Comparison of ENCODE assay signal across 19 cellular contexts in the genomic region with DNA sequence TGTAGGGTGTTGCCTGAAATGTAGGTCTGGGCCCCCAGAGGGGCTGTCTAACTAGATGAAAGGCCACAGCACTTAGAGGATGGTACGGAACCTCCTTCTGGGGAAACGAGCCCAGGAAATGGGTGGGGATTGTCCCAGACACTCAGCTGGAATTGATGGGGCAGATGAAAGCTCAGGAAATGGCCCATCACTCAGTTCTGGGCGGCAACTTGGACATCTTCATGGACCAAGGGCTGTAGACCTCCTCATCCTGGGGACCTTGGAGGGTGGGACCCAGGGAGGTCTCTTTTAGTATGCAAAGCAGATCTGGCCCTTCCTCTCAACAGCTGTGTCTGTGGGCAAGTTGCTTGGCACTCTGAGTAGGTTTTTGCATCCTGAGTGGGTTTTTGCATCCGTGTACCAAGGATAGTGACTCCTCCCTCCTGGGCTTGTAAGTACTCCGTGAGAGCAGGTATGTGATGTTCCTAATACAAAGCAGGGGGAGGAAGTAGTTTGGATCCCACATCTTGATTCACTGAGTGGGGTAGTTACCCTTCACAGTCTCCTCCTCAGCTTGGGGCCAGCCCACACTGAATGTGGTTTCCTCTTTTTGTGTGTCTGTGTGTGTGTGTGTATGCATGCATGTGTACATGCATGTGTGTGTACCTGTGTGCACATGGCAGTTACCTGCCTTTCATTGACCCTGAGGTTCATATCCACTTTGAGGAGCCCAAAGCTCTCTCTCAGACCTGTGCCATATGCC.
DNase-seq lines count a peak whose midpoint lies in the region; ATAC-seq and TF ChIP-seq lines count a peak whose summit lies in the region.
"Had no signal": no experiment of that assay in that cellular context is flagged by ENCODE, and none has a peak within 500 bp of the region (broad histone marks: within the 10 kb centered on the region; RNA-seq: fewer than 3 reads in every experiment).

No MANE protein-coding gene starts in this region.

- H3F3A ChIP-seq in Loucy (ENCODE audit: low read depth): no peaks in the 10 kb centered on the region

- H3K27me3 ChIP-seq in Loucy (ENCODE audit: insufficient read depth, low read length, poor library complexity, severe bottlenecking): no peaks in the 10 kb centered on the region
- no peaks in the 10 kb centered on the region for H3K27me3 ChIP-seq in neutrophil
- H3K27me3 ChIP-seq in H9 (ENCODE audit: insufficient read depth, low read length): no peaks in the 10 kb centered on the region

- peaks cover 30% of the 10 kb centered on the region for H3K4me1 ChIP-seq in Loucy (ENCODE audit: insufficient read depth, low read length, poor library complexity, severe bottlenecking)
- H3K4me1 ChIP-seq in neutrophil (ENCODE audit: control insufficient read depth in 1 of 2, insufficient read depth in 1 of 2, low read depth in 1 of 2, low read length in 1 of 2): peaks cover 26 to 28% of the 10 kb centered on the region in 2 experiments
- peaks cover 3% of the 10 kb centered on the region; the same call in 1 of the 2 replicates for H3K4me1 ChIP-seq in H9 (ENCODE audit: insufficient read depth, low read length)

- no peak overlapping the region for H2BK5ac ChIP-seq in H9 (ENCODE audit: insufficient read length, low read length)

- H3K14ac ChIP-seq in H9 (ENCODE audit: insufficient read depth, low read length): no peak overlapping the region

- no peaks in the 10 kb centered on the region for H3K36me3 Mint-ChIP-seq in activated CD4-positive, alpha-beta T cell treated with anti-CD3 and anti-CD28 coated beads for 36 hours (ENCODE audit: low read depth)
- H3K36me3 Mint-ChIP-seq in activated CD8-positive, alpha-beta T cell treated with anti-CD3 and anti-CD28 coated beads for 36 hours (ENCODE audit: low read depth): no peaks in the 10 kb centered on the region
- H3K36me3 Mint-ChIP-seq in H9 (ENCODE audit: insufficient read depth in 1 of 3, low read depth in 3 of 3): peaks cover 0 to 6% (median 0%) of the 10 kb centered on the region in 3 experiments; a peak in 2 of 7 replicates

- H2AK5ac ChIP-seq in H9 (ENCODE audit: insufficient read length, low read length): no peak overlapping the region

- no peak overlapping the region for H3K27ac Mint-ChIP-seq in activated CD4-positive, alpha-beta T cell treated with anti-CD3 and anti-CD28 coated beads for 36 hours
- no peak overlapping the region for H3K27ac Mint-ChIP-seq in activated CD8-positive, alpha-beta T cell treated with anti-CD3 and anti-CD28 coated beads for 36 hours
- H3K27ac Mint-ChIP-seq in H9: no peak overlapping the region

- H4K20me1 ChIP-seq in Loucy (ENCODE audit: insufficient read depth, low read length, poor library complexity, severe bottlenecking): no peaks in the 10 kb centered on the region
- H4K20me1 ChIP-seq in H9 (ENCODE audit: control insufficient read depth, insufficient read depth, insufficient read length): no peaks in the 10 kb centered on the region

- CTCF ChIA-PET in activated CD4-positive, alpha-beta T cell treated with anti-CD3 and anti-CD28 coated beads for 36 hours (lab: Charles Lee): interaction anchor here (0.6 to 3.2 kb wide), 6 partner anchors 10 to 267 kb away, joined by 3 to 11 read pairs (median 4); no protein-coding TSS in a partner anchor
- CTCF ChIA-PET in activated CD8-positive, alpha-beta T cell treated with anti-CD3 and anti-CD28 coated beads for 36 hours (lab: Charles Lee): interaction anchor here (0.8 to 1.9 kb wide), 6 partner anchors 10 to 745 kb away, joined by 3 to 8 read pairs (median 4); no protein-coding TSS in a partner anchor

- no peaks in the 10 kb centered on the region for H3K79me1 ChIP-seq in H9 (ENCODE audit: insufficient read depth, low read depth, low read length, poor library complexity, severe bottlenecking)

- H3K56ac ChIP-seq in H9 (ENCODE audit: insufficient read length, low read depth, low read length): no peak overlapping the region

- no peaks in the 10 kb centered on the region for H3K23me2 ChIP-seq in H9 (ENCODE audit: insufficient read length, low read depth, low read length, poor library complexity, severe bottlenecking)

- POLR2A ChIA-PET in activated CD4-positive, alpha-beta T cell treated with anti-CD3 and anti-CD28 coated beads for 36 hours (lab: Charles Lee): interaction anchor here (0.6 to 0.8 kb wide), 2 partner anchors 10 to 75 kb away, joined by 3 to 4 read pairs; no protein-coding TSS in a partner anchor
- POLR2A ChIA-PET in activated CD8-positive, alpha-beta T cell treated with anti-CD3 and anti-CD28 coated beads for 36 hours (lab: Charles Lee): interaction anchor here (1.4 to 1.9 kb wide), 2 partner anchors 9 to 11 kb away, joined by 5 to 6 read pairs; no protein-coding TSS in a partner anchor

- TF ChIP-seq CTCF in Loucy (conservative IDR thresholded peaks at IDR 0.05; ENCODE audit: low read length): no peak
- TF ChIP-seq CTCF in activated CD8-positive, alpha-beta T cell treated with anti-CD3 and anti-CD28 coated beads for 36 hours (IDR thresholded peaks at IDR 0.05): no peak
- TF ChIP-seq CTCF in neutrophil (IDR thresholded peaks at IDR 0.05): no peak
- TF ChIP-seq CTCF in H9 (conservative IDR thresholded peaks at IDR 0.05): no peak

- no peaks in the 10 kb centered on the region for H3K9me3 Mint-ChIP-seq in activated CD4-positive, alpha-beta T cell treated with anti-CD3 and anti-CD28 coated beads for 36 hours (ENCODE audit: low read depth)
- peaks cover 5% of the 10 kb centered on the region for H3K9me3 Mint-ChIP-seq in activated CD8-positive, alpha-beta T cell treated with anti-CD3 and anti-CD28 coated beads for 36 hours
- peaks cover 6 to 15% of the 10 kb centered on the region in 2 experiments; a peak in 2 of 5 replicates for H3K9me3 Mint-ChIP-seq in H9

- H3K4me3 Mint-ChIP-seq in activated CD4-positive, alpha-beta T cell treated with anti-CD3 and anti-CD28 coated beads for 36 hours: no peak overlapping the region
- no peak overlapping the region for H3K4me3 Mint-ChIP-seq in activated CD8-positive, alpha-beta T cell treated with anti-CD3 and anti-CD28 coated beads for 36 hours
- no peak overlapping the region for H3K4me3 Mint-ChIP-seq in H9

- no peak overlapping the region for H2BK20ac ChIP-seq in H9 (ENCODE audit: low read depth, low read length, poor library complexity, severe bottlenecking)

- H3T11ph ChIP-seq in H9 (ENCODE audit: low read length): no peak overlapping the region

- peaks cover 34% of the 10 kb centered on the region for H3K4me1 Mint-ChIP-seq in activated CD4-positive, alpha-beta T cell treated with anti-CD3 and anti-CD28 coated beads for 36 hours
- peaks cover 26% of the 10 kb centered on the region for H3K4me1 Mint-ChIP-seq in activated CD8-positive, alpha-beta T cell treated with anti-CD3 and anti-CD28 coated beads for 36 hours (ENCODE audit: low read depth)
- peaks cover 7 to 11% of the 10 kb centered on the region in 2 experiments for H3K4me1 Mint-ChIP-seq in H9

- DNase-seq in activated CD4-positive, alpha-beta T cell treated with anti-CD3 and anti-CD28 coated beads for 36 hours: no peak
- no peak for DNase-seq in activated CD4-positive, alpha-beta T cell treated with anti-CD3 and anti-CD28 coated beads for 48 hours
- no peak for DNase-seq in activated CD8-positive, alpha-beta T cell treated with anti-CD3 and anti-CD28 coated beads for 36 hours
- DNase-seq in H9 (no peak), SHP77 (lab: John Stamatoyannopoulos, UW) (no peak)
- DNase-seq: 8988T, C1 segment of cervical spinal cord, DMS53, NCI-H1048, NCI-H2107, NCI-H226, NCI-H526 treated with DMSO at 0.1 percent for 48 hours, SK-N-SH had no signal

- no peak overlapping the region for H2BK120ac ChIP-seq in H9 (ENCODE audit: low read depth, low read length, poor library complexity, severe bottlenecking)

- no peaks in the 10 kb centered on the region for H3K9me2 ChIP-seq in Loucy (replicated peaks; ENCODE audit: low read depth, low read length)
- H3K9me2 ChIP-seq: SK-N-SH had no signal

- no peak overlapping the region for H4K8ac ChIP-seq in H9 (replicated peaks; ENCODE audit: insufficient read length, low read depth, low read length)

- no peak overlapping the region for H4K91ac ChIP-seq in H9 (ENCODE audit: insufficient read length, low read depth, low read length)

- no peak overlapping the region for H4K5ac ChIP-seq in H9 (ENCODE audit: insufficient read length, low read depth, low read length)

- peak overlapping the region; percentile 11 for H3K4me2 ChIP-seq in Loucy (ENCODE audit: low read depth, low read length, poor library complexity, severe bottlenecking)
- H3K4me2 ChIP-seq in H9 (ENCODE audit: insufficient read depth, insufficient read length, low read length): no peak overlapping the region
- H3K4me2 ChIP-seq: SK-N-SH had no signal

- no peaks in the 10 kb centered on the region for H3K36me3 ChIP-seq in Loucy (ENCODE audit: insufficient read depth, low read length)
- no peaks in the 10 kb centered on the region for H3K36me3 ChIP-seq in neutrophil

- intact Hi-C loops in activated CD4-positive, alpha-beta T cell treated with anti-CD3 and anti-CD28 coated beads for 36 hours (cut with DNase I, micrococcal nuclease): no loop called here
- intact Hi-C loops in activated CD8-positive, alpha-beta T cell treated with anti-CD3 and anti-CD28 coated beads for 36 hours (cut with micrococcal nuclease): no loop called here

- peak; percentile 31 for ATAC-seq in activated CD4-positive, alpha-beta T cell treated with anti-CD3 and anti-CD28 coated beads for 36 hours
- peak; percentile 37 for ATAC-seq in activated CD8-positive, alpha-beta T cell treated with anti-CD3 and anti-CD28 coated beads for 36 hours
- ATAC-seq in GM19467 (IDR thresholded peaks at IDR 0.05; ENCODE audit: unreplicated experiment): no peak
- ATAC-seq: GM12878, Panc1, Right ventricle myocardium inferior had no signal

- H3K23ac ChIP-seq in H9 (ENCODE audit: insufficient read length, low read depth, low read length): no peak overlapping the region

- H3K79me2 ChIP-seq in Loucy (ENCODE audit: insufficient read depth, low read length) (no peaks in the 10 kb centered on the region), H9 (ENCODE audit: insufficient read depth, low read length) (no peaks in the 10 kb centered on the region)

- no peak overlapping the region for H2BK12ac ChIP-seq in H9 (ENCODE audit: insufficient read length, low read depth, low read length)

- H2BK15ac ChIP-seq in H9 (ENCODE audit: low read depth, low read length): no peak overlapping the region

- H3K4ac ChIP-seq in H9 (ENCODE audit: low read depth, low read length): no peak overlapping the region

- H2AFZ ChIP-seq in Loucy (ENCODE audit: low read length) (no peak overlapping the region), H9 (ENCODE audit: low read length) (no peak overlapping the region)

- no peak overlapping the region for H3K18ac ChIP-seq in H9 (ENCODE audit: insufficient read length, low read depth, low read length)

- H3K4me3 ChIP-seq in Loucy (ENCODE audit: low read length, poor library complexity, severe bottlenecking) (no peak overlapping the region), neutrophil (ENCODE audit: low read depth in 1 of 2, low read length in 1 of 2) (no peak overlapping the region)
- H3K4me3 ChIP-seq: GM12878 had no signal

- H3K27me3 Mint-ChIP-seq in activated CD4-positive, alpha-beta T cell treated with anti-CD3 and anti-CD28 coated beads for 36 hours: peaks cover 17% of the 10 kb centered on the region
- H3K27me3 Mint-ChIP-seq in activated CD8-positive, alpha-beta T cell treated with anti-CD3 and anti-CD28 coated beads for 36 hours: peaks cover 17% of the 10 kb centered on the region
- no peaks in the 10 kb centered on the region; the same call in 1 of the 2 replicates for H3K27me3 Mint-ChIP-seq in H9 (ENCODE audit: low read depth)

- WGBS in H9 (ENCODE audit: extremely low coverage, insufficient read length, low lambda C conversion rate): no CpG with 5 or more reads among the region's 5 CpGs

- H3K9ac ChIP-seq in Loucy (ENCODE audit: low read depth, low read length, poor library complexity, severe bottlenecking) (no peak overlapping the region), H9 (ENCODE audit: extremely low read depth, insufficient read length, low read length) (no peak overlapping the region)
- H3K9ac ChIP-seq: SK-N-SH had no signal

- H3K27ac ChIP-seq in neutrophil (peak overlapping the region; percentile 32), H9 (ENCODE audit: insufficient read length, low read depth, low read length) (no peak overlapping the region)

- H3K9me3 ChIP-seq in Loucy (ENCODE audit: insufficient read depth, low read depth, low read length): no peaks in the 10 kb centered on the region
- H3K9me3 ChIP-seq in neutrophil: no peaks in the 10 kb centered on the region
- H3K9me3 ChIP-seq in H9 (ENCODE audit: control insufficient read depth, low read depth, low read length): peaks cover 6% of the 10 kb centered on the region
- H3K9me3 ChIP-seq: SK-N-SH had no signal
